In genomic region chr2:104468846-104469245, GRCh38 we compare ENCODE assay signal across 23 cellular contexts.
A peak's percentile ranks its signal among the peaks of the same experiment; 100 is the strongest.
DNase-seq lines count a peak whose midpoint lies in the region; ATAC-seq, FAIRE-seq and TF ChIP-seq lines count a peak whose summit lies in the region.
"Had no signal": no experiment of that assay in that cellular context is flagged by ENCODE, and none has a peak within 500 bp of the region (broad histone marks: within the 10 kb centered on the region; RNA-seq: fewer than 3 reads in every experiment).

No MANE protein-coding gene starts in this region.

- intact Hi-C loops in testis (cut with DNase I; ENCODE audit: low total_unique reads) = no loop called here

- DNase-seq in GM23338 (ENCODE audit: low spot score) = no peak
- DNase-seq in frontal cortex (ENCODE audit: low spot score in 2 of 2) = no peak
- DNase-seq in neural progenitor cell (ENCODE audit: low spot score) = no peak
- DNase-seq in hepatocyte (ENCODE audit: low spot score) = no peak
- DNase-seq in HTR-8/SVneo (ENCODE audit: insufficient read length, low spot score) = no peak
- DNase-seq in testis = no peak
- DNase-seq: CD4-positive, CD25-positive, alpha-beta regulatory T cell; Kasumi-1; MV-4-11; NCI-H1105; NCI-H1436 treated with DMSO at 0.1 percent for 48 hours; NCI-H2029; NCI-H446; NCI-H524 treated with DMSO at 0.1 percent for 48 hours; NCI-H82; NK-92 treated with Interleukin-12 subunit alpha and Interleukin-12 subunit beta, amount 100 ng/mL, for 24 hours; PC-3; SJCRH30 had no signal

- TF ChIP-seq POLR2A in testis (IDR thresholded peaks at IDR 0.05) = no peak

- ATAC-seq in GM23338 = no peak
- ATAC-seq: K562, PC-3, Right ventricle myocardium inferior had no signal

- H3K4me3 Mint-ChIP-seq in GM23338 = no peak overlapping the region
- H3K4me3 Mint-ChIP-seq in neural progenitor cell = no peak overlapping the region
- H3K4me3 Mint-ChIP-seq: CD4-positive, CD25-positive, alpha-beta regulatory T cell had no signal

- H3K4me1 Mint-ChIP-seq in GM23338 (peaks cover 36% of the 10 kb centered on the region), neural progenitor cell (peaks cover 23% of the 10 kb centered on the region)
- H3K4me1 Mint-ChIP-seq: CD4-positive, CD25-positive, alpha-beta regulatory T cell had no signal

- H3K9me3 Mint-ChIP-seq in GM23338 (no peaks in the 10 kb centered on the region), neural progenitor cell (no peaks in the 10 kb centered on the region)

- no peak overlapping the region for H3K27ac Mint-ChIP-seq in GM23338
- H3K27ac Mint-ChIP-seq in neural progenitor cell = no peak overlapping the region
- H3K27ac Mint-ChIP-seq: CD4-positive, CD25-positive, alpha-beta regulatory T cell had no signal

- peaks cover 3% of the 10 kb centered on the region for H3K27me3 Mint-ChIP-seq in GM23338 (ENCODE audit: insufficient read depth, low read depth, poor library complexity)
- H3K27me3 Mint-ChIP-seq in neural progenitor cell (ENCODE audit: insufficient read depth, low read depth) = no peaks in the 10 kb centered on the region

- H3K4me1 ChIP-seq in GM23338 (ENCODE audit: insufficient read depth) (peaks cover 25% of the 10 kb centered on the region), neural progenitor cell (peaks cover 32% of the 10 kb centered on the region), hepatocyte (ENCODE audit: insufficient read depth) (no peaks in the 10 kb centered on the region), testis (no peaks in the 10 kb centered on the region)
- H3K4me1 ChIP-seq: BLaER1, SJCRH30 had no signal

- WGBS in hepatocyte (ENCODE audit: low lambda C conversion rate, missing lambda C conversion rate) = 55% methylated on average over 6 of the region's 6 CpGs
- WGBS in testis, 2 donors = 62 to 73% methylated on average over 6 of the region's 6 CpGs

- H3K79me2 ChIP-seq in GM23338 (replicated peaks; ENCODE audit: insufficient read depth) (no peaks in the 10 kb centered on the region), neural progenitor cell (ENCODE audit: low read depth) (no peaks in the 10 kb centered on the region), hepatocyte (no peaks in the 10 kb centered on the region)

- no peak overlapping the region for H3K4me3 ChIP-seq in GM23338
- H3K4me3 ChIP-seq in neural progenitor cell = no peak overlapping the region
- H3K4me3 ChIP-seq in hepatocyte = no peak overlapping the region
- H3K4me3 ChIP-seq in testis = no peak overlapping the region
- H3K4me3 ChIP-seq: BLaER1, K562, SJCRH30 had no signal

- no peak overlapping the region for H2AFZ ChIP-seq in GM23338
- H2AFZ ChIP-seq in neural progenitor cell (replicated peaks) = peak overlapping the region; percentile 32
- no peak overlapping the region for H2AFZ ChIP-seq in hepatocyte

- H3K27me3 ChIP-seq in GM23338 (ENCODE audit: insufficient read depth) (no peaks in the 10 kb centered on the region), neural progenitor cell (no peaks in the 10 kb centered on the region), hepatocyte (no peaks in the 10 kb centered on the region), testis (no peaks in the 10 kb centered on the region)
- H3K27me3 ChIP-seq: BLaER1 had no signal

- no peaks in the 10 kb centered on the region for H3F3A ChIP-seq in GM23338 (replicated peaks; ENCODE audit: low read depth)
- no peaks in the 10 kb centered on the region for H3F3A ChIP-seq in neural progenitor cell (ENCODE audit: low read depth)

- H3K36me3 Mint-ChIP-seq in GM23338 (ENCODE audit: low read depth) = no peaks in the 10 kb centered on the region
- H3K36me3 Mint-ChIP-seq in neural progenitor cell = no peaks in the 10 kb centered on the region
- H3K36me3 Mint-ChIP-seq: CD4-positive, CD25-positive, alpha-beta regulatory T cell had no signal

- H3K9ac ChIP-seq in neural progenitor cell = no peak overlapping the region
- H3K9ac ChIP-seq: BLaER1 had no signal

- no peak overlapping the region for H3K27ac ChIP-seq in GM23338 (ENCODE audit: low read depth)
- no peak overlapping the region for H3K27ac ChIP-seq in neural progenitor cell
- H3K27ac ChIP-seq in temporal lobe (ENCODE audit: low read depth, low read length) = peak overlapping the region; percentile 54
- no peak overlapping the region for H3K27ac ChIP-seq in hepatocyte
- H3K27ac ChIP-seq in testis = no peak overlapping the region
- H3K27ac ChIP-seq: BLaER1, SJCRH30 had no signal

- H3K36me3 ChIP-seq in GM23338 (ENCODE audit: insufficient read depth) (no peaks in the 10 kb centered on the region), neural progenitor cell (no peaks in the 10 kb centered on the region), hepatocyte (replicated peaks; ENCODE audit: insufficient read depth, low read depth) (no peaks in the 10 kb centered on the region), testis (ENCODE audit: low read depth, missing control alignments) (no peaks in the 10 kb centered on the region)
- H3K36me3 ChIP-seq: BLaER1, SJCRH30 had no signal

- H3K4me2 ChIP-seq in GM23338 (peak overlapping the region; percentile 9), neural progenitor cell (peak overlapping the region; percentile 9), hepatocyte (no peak overlapping the region)
- H3K4me2 ChIP-seq: BLaER1 had no signal

- H3K9me2 ChIP-seq in GM23338 (ENCODE audit: insufficient read depth) = no peaks in the 10 kb centered on the region
- no peaks in the 10 kb centered on the region for H3K9me2 ChIP-seq in hepatocyte (replicated peaks; ENCODE audit: insufficient read depth)

- TF ChIP-seq CTCF in GM23338 (conservative IDR thresholded peaks at IDR 0.05; ENCODE audit: low read depth in 2 of 2) (no peak), neural progenitor cell (IDR thresholded peaks at IDR 0.05) (no peak), hepatocyte (IDR thresholded peaks at IDR 0.05; ENCODE audit: poor library complexity) (no peak), testis (IDR thresholded peaks at IDR 0.05) (no peak)

- peak; percentile 74 for FAIRE-seq in frontal cortex (lab: Jason Lieb, UNC)
- no peak for FAIRE-seq in HTR-8/SVneo (lab: Jason Lieb, UNC)
- FAIRE-seq: D721Med, K562 had no signal

- H4K20me1 ChIP-seq in GM23338 (replicated peaks; ENCODE audit: insufficient read depth) (no peaks in the 10 kb centered on the region), neural progenitor cell (ENCODE audit: low read depth) (no peaks in the 10 kb centered on the region), hepatocyte (ENCODE audit: insufficient read depth, poor library complexity, severe bottlenecking) (no peaks in the 10 kb centered on the region)
- H4K20me1 ChIP-seq: BLaER1 had no signal

- no peaks in the 10 kb centered on the region for H3K9me3 ChIP-seq in neural progenitor cell (ENCODE audit: low read depth)
- no peaks in the 10 kb centered on the region for H3K9me3 ChIP-seq in hepatocyte (ENCODE audit: low read depth)
- no peaks in the 10 kb centered on the region for H3K9me3 ChIP-seq in testis
- H3K9me3 ChIP-seq: BLaER1, SJCRH30 had no signal

TF ChIP-seq in GM23338, 12 proteins besides CTCF, POLR2A, EP300 and RAD21:
- TF ChIP-seq NANOG (IDR thresholded peaks at IDR 0.05; ENCODE audit: borderline replicate concordance) (no peak), ZNF114 (CRISPR knock-in tag; IDR thresholded peaks at IDR 0.05) (no peak), EZH2phosphoT487 (IDR thresholded peaks at IDR 0.05; ENCODE audit: unreplicated experiment) (no peak), EZH2 (IDR thresholded peaks at IDR 0.05; ENCODE audit: low read depth, unreplicated experiment) (no peak), STAT1 (IDR thresholded peaks at IDR 0.05; ENCODE audit: unreplicated experiment) (no peak), CREB1 (CRISPR knock-in tag; IDR thresholded peaks at IDR 0.05; ENCODE audit: low read depth) (no peak), JUNB (IDR thresholded peaks at IDR 0.05; ENCODE audit: unreplicated experiment) (no peak), REST (IDR thresholded peaks at IDR 0.05; ENCODE audit: unreplicated experiment) (no peak), ETS1 (IDR thresholded peaks at IDR 0.05) (no peak)
TF ChIP-seq in GM23338: peak in this region for 0.
